ENCODE assay signal across 1 cellular context in the genomic region with DNA sequence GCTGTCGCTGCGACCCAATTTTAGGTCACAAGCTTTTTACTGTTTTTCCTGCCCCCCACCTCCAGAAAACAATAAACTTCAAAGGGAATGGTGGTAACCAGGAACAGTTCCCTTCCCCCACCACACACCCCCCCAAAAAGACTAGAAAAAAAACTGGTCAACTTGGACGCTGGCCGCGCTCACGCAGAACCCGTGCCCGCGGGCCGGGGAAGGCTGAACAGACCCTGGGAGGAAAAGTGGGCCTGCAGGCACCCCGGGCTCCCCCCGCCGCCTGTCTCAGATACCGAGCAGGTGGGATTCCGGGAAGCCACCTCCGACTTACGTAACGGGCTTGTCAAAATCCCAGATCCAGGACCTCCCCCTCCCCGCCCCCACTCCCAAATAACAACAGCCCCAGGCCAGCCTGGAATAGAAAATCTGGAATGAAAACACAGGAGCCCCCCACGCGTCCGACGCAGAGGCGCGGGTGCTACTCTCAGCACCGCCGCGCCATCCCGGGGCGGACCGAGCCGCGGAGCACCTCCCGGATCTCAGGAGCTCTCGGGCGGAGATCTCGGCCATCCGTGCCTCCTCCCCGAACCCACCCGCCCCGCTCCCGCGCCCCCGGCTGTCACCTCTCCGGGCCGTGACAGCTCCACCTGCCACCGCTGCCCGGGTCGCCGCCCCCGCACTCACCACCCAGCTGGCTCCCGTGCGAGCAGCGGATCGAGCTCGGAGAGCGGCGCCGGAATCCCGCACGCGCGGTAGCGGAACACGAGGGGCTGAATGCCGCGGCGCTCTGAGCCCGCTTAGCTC.
TF ChIP-seq lines count a peak whose summit lies in the region.

No MANE protein-coding gene starts in this region.

TF ChIP-seq in HEK293, 187 proteins besides CTCF, POLR2A, EP300 and RAD21 (continued from another document and continues in another):
- TF ChIP-seq, protein P1, sequence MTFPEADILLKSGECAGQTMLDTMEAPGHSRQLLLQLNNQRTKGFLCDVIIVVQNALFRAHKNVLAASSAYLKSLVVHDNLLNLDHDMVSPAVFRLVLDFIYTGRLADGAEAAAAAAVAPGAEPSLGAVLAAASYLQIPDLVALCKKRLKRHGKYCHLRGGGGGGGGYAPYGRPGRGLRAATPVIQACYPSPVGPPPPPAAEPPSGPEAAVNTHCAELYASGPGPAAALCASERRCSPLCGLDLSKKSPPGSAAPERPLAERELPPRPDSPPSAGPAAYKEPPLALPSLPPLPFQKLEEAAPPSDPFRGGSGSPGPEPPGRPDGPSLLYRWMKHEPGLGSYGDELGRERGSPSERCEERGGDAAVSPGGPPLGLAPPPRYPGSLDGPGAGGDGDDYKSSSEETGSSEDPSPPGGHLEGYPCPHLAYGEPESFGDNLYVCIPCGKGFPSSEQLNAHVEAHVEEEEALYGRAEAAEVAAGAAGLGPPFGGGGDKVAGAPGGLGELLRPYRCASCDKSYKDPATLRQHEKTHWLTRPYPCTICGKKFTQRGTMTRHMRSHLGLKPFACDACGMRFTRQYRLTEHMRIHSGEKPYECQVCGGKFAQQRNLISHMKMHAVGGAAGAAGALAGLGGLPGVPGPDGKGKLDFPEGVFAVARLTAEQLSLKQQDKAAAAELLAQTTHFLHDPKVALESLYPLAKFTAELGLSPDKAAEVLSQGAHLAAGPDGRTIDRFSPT (tag by site-specific recombination; IDR thresholded peaks at IDR 0.05): 0 out of 2 replicates have a peak, but pooled peaks have one; percentile 26
- TF ChIP-seq ZNF239 (tag by site-specific recombination; IDR thresholded peaks at IDR 0.05) (no peak), ZNF292 (tag by site-specific recombination; IDR thresholded peaks at IDR 0.05; ENCODE audit: borderline replicate concordance, low read depth) (no peak), ZFP3 (tag by site-specific recombination; IDR thresholded peaks at IDR 0.05; ENCODE audit: low read depth) (no peak), ZBTB21 (tag by site-specific recombination; IDR thresholded peaks at IDR 0.05) (peak; percentile 75), ZNF521 (tag by site-specific recombination; IDR thresholded peaks at IDR 0.05) (no peak), ZNF394 (tag by site-specific recombination; IDR thresholded peaks at IDR 0.05; ENCODE audit: borderline replicate concordance) (peak; percentile 74; the same call in 1 of the 2 replicates), ZNF335 (tag by site-specific recombination; conservative IDR thresholded peaks at IDR 0.05) (peak; percentile 93), ZNF223 (tag by site-specific recombination; IDR thresholded peaks at IDR 0.05) (no peak), PRDM1 (tag by site-specific recombination; IDR thresholded peaks at IDR 0.05) (no peak), BCL11A (tag by site-specific recombination; IDR thresholded peaks at IDR 0.05; ENCODE audit: low read depth) (peak; percentile 57; the same call in 1 of the 2 replicates), ZNF302 (tag by site-specific recombination; IDR thresholded peaks at IDR 0.05; ENCODE audit: low read depth) (no peak), ZNF132 (tag by site-specific recombination; IDR thresholded peaks at IDR 0.05; ENCODE audit: borderline replicate concordance) (no peak), ZSCAN16 (tag by site-specific recombination; IDR thresholded peaks at IDR 0.05) (no peak), SP7 (tag by site-specific recombination; IDR thresholded peaks at IDR 0.05) (peak; percentile 87), IKZF3 (tag by site-specific recombination; IDR thresholded peaks at IDR 0.05) (peak; percentile 84), ZNF473 (tag by site-specific recombination; IDR thresholded peaks at IDR 0.05) (no peak), ZNF366 (tag by site-specific recombination; conservative IDR thresholded peaks at IDR 0.05) (0 out of 2 replicates have a peak, but pooled peaks have one; percentile 35), ZNF19 (tag by site-specific recombination; IDR thresholded peaks at IDR 0.05; ENCODE audit: low read depth) (no peak), ZNF701 (tag by site-specific recombination; IDR thresholded peaks at IDR 0.05) (no peak), ZXDB (tag by site-specific recombination; IDR thresholded peaks at IDR 0.05) (peak; percentile 79), ZFHX2 (tag by site-specific recombination; conservative IDR thresholded peaks at IDR 0.05) (peak; percentile 96), ZNF558 (tag by site-specific recombination; IDR thresholded peaks at IDR 0.05) (peak; percentile 56; the same call in 1 of the 2 replicates), ZNF530 (tag by site-specific recombination; IDR thresholded peaks at IDR 0.05; ENCODE audit: low read depth) (no peak), ZNF664 (tag by site-specific recombination; IDR thresholded peaks at IDR 0.05) (no peak), ZNF10 (tag by site-specific recombination; IDR thresholded peaks at IDR 0.05) (no peak)
- TF ChIP-seq, protein P2, sequence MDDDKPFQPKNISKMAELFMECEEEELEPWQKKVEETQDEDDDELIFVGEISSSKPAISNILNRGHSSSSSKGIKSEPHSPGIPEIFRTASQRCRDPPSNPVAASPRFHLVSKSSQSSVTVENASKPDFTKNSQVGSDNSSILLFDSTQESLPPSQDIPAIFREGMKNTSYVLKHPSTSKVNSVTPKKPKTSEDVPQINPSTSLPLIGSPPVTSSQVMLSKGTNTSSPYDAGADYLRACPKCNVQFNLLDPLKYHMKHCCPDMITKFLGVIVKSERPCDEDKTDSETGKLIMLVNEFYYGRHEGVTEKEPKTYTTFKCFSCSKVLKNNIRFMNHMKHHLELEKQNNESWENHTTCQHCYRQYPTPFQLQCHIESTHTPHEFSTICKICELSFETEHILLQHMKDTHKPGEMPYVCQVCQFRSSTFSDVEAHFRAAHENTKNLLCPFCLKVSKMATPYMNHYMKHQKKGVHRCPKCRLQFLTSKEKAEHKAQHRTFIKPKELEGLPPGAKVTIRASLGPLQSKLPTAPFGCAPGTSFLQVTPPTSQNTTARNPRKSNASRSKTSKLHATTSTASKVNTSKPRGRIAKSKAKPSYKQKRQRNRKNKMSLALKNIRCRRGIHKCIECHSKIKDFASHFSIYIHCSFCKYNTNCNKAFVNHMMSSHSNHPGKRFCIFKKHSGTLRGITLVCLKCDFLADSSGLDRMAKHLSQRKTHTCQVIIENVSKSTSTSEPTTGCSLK (tag by site-specific recombination; IDR thresholded peaks at IDR 0.05): no peak
- TF ChIP-seq, protein P3, sequence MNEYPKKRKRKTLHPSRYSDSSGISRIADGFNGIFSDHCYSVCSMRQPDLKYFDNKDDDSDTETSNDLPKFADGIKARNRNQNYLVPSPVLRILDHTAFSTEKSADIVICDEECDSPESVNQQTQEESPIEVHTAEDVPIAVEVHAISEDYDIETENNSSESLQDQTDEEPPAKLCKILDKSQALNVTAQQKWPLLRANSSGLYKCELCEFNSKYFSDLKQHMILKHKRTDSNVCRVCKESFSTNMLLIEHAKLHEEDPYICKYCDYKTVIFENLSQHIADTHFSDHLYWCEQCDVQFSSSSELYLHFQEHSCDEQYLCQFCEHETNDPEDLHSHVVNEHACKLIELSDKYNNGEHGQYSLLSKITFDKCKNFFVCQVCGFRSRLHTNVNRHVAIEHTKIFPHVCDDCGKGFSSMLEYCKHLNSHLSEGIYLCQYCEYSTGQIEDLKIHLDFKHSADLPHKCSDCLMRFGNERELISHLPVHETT (tag by site-specific recombination; IDR thresholded peaks at IDR 0.05): peak; percentile 35
- TF ChIP-seq, protein P4, sequence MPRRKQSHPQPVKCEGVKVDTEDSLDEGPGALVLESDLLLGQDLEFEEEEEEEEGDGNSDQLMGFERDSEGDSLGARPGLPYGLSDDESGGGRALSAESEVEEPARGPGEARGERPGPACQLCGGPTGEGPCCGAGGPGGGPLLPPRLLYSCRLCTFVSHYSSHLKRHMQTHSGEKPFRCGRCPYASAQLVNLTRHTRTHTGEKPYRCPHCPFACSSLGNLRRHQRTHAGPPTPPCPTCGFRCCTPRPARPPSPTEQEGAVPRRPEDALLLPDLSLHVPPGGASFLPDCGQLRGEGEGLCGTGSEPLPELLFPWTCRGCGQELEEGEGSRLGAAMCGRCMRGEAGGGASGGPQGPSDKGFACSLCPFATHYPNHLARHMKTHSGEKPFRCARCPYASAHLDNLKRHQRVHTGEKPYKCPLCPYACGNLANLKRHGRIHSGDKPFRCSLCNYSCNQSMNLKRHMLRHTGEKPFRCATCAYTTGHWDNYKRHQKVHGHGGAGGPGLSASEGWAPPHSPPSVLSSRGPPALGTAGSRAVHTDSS (tag by site-specific recombination; IDR thresholded peaks at IDR 0.05): no peak
- TF ChIP-seq, protein P5, sequence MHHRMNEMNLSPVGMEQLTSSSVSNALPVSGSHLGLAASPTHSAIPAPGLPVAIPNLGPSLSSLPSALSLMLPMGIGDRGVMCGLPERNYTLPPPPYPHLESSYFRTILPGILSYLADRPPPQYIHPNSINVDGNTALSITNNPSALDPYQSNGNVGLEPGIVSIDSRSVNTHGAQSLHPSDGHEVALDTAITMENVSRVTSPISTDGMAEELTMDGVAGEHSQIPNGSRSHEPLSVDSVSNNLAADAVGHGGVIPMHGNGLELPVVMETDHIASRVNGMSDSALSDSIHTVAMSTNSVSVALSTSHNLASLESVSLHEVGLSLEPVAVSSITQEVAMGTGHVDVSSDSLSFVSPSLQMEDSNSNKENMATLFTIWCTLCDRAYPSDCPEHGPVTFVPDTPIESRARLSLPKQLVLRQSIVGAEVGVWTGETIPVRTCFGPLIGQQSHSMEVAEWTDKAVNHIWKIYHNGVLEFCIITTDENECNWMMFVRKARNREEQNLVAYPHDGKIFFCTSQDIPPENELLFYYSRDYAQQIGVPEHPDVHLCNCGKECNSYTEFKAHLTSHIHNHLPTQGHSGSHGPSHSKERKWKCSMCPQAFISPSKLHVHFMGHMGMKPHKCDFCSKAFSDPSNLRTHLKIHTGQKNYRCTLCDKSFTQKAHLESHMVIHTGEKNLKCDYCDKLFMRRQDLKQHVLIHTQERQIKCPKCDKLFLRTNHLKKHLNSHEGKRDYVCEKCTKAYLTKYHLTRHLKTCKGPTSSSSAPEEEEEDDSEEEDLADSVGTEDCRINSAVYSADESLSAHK (tag by site-specific recombination; IDR thresholded peaks at IDR 0.05): peak; percentile 49
- TF ChIP-seq, protein P6, sequence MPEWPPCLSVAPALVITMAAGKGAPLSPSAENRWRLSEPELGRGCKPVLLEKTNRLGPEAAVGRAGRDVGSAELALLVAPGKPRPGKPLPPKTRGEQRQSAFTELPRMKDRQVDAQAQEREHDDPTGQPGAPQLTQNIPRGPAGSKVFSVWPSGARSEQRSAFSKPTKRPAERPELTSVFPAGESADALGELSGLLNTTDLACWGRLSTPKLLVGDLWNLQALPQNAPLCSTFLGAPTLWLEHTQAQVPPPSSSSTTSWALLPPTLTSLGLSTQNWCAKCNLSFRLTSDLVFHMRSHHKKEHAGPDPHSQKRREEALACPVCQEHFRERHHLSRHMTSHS (tag by site-specific recombination; IDR thresholded peaks at IDR 0.05): no peak; the same call in 1 of the 2 replicates
- TF ChIP-seq, protein P7, sequence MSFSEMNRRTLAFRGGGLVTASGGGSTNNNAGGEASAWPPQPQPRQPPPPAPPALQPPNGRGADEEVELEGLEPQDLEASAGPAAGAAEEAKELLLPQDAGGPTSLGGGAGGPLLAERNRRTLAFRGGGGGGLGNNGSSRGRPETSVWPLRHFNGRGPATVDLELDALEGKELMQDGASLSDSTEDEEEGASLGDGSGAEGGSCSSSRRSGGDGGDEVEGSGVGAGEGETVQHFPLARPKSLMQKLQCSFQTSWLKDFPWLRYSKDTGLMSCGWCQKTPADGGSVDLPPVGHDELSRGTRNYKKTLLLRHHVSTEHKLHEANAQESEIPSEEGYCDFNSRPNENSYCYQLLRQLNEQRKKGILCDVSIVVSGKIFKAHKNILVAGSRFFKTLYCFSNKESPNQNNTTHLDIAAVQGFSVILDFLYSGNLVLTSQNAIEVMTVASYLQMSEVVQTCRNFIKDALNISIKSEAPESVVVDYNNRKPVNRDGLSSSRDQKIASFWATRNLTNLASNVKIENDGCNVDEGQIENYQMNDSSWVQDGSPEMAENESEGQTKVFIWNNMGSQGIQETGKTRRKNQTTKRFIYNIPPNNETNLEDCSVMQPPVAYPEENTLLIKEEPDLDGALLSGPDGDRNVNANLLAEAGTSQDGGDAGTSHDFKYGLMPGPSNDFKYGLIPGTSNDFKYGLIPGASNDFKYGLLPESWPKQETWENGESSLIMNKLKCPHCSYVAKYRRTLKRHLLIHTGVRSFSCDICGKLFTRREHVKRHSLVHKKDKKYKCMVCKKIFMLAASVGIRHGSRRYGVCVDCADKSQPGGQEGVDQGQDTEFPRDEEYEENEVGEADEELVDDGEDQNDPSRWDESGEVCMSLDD (tag by site-specific recombination; IDR thresholded peaks at IDR 0.05): peak; percentile 83
- TF ChIP-seq, protein P8, sequence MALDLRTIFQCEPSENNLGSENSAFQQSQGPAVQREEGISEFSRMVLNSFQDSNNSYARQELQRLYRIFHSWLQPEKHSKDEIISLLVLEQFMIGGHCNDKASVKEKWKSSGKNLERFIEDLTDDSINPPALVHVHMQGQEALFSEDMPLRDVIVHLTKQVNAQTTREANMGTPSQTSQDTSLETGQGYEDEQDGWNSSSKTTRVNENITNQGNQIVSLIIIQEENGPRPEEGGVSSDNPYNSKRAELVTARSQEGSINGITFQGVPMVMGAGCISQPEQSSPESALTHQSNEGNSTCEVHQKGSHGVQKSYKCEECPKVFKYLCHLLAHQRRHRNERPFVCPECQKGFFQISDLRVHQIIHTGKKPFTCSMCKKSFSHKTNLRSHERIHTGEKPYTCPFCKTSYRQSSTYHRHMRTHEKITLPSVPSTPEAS (tag by site-specific recombination; IDR thresholded peaks at IDR 0.05): no peak
- TF ChIP-seq, protein P9, sequence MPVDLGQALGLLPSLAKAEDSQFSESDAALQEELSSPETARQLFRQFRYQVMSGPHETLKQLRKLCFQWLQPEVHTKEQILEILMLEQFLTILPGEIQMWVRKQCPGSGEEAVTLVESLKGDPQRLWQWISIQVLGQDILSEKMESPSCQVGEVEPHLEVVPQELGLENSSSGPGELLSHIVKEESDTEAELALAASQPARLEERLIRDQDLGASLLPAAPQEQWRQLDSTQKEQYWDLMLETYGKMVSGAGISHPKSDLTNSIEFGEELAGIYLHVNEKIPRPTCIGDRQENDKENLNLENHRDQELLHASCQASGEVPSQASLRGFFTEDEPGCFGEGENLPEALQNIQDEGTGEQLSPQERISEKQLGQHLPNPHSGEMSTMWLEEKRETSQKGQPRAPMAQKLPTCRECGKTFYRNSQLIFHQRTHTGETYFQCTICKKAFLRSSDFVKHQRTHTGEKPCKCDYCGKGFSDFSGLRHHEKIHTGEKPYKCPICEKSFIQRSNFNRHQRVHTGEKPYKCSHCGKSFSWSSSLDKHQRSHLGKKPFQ (tag by site-specific recombination; IDR thresholded peaks at IDR 0.05): peak; percentile 67
- TF ChIP-seq, protein P10, sequence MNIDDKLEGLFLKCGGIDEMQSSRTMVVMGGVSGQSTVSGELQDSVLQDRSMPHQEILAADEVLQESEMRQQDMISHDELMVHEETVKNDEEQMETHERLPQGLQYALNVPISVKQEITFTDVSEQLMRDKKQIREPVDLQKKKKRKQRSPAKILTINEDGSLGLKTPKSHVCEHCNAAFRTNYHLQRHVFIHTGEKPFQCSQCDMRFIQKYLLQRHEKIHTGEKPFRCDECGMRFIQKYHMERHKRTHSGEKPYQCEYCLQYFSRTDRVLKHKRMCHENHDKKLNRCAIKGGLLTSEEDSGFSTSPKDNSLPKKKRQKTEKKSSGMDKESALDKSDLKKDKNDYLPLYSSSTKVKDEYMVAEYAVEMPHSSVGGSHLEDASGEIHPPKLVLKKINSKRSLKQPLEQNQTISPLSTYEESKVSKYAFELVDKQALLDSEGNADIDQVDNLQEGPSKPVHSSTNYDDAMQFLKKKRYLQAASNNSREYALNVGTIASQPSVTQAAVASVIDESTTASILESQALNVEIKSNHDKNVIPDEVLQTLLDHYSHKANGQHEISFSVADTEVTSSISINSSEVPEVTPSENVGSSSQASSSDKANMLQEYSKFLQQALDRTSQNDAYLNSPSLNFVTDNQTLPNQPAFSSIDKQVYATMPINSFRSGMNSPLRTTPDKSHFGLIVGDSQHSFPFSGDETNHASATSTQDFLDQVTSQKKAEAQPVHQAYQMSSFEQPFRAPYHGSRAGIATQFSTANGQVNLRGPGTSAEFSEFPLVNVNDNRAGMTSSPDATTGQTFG (tag by site-specific recombination; IDR thresholded peaks at IDR 0.05; ENCODE audit: borderline replicate concordance): no peak
